In genomic region chr2:100677611-100678185, GRCh38 we compare ENCODE assay signal across 4 cellular contexts.
"Had no signal": no experiment of that assay in that cellular context is flagged by ENCODE, and none has a peak within 500 bp of the region (broad histone marks: within the 10 kb centered on the region; RNA-seq: fewer than 3 reads in every experiment).

No MANE protein-coding gene starts in this region.

- H3K4me3 Mint-ChIP-seq: GM23338, H9 had no signal

- H3K9me3 Mint-ChIP-seq: GM23338 had no signal

- H3K4me3 ChIP-seq: GM23338 had no signal

- ATAC-seq: GM23338 had no signal

- H3K4me1 Mint-ChIP-seq: GM23338, H9 had no signal

- DNase-seq: H9, HCEC 1CT, IMR-90 had no signal

- H3K27ac Mint-ChIP-seq: GM23338, H9 had no signal
